In genomic region chr7:95886501-95887090, GRCh38 we compare ENCODE assay signal across 10 cellular contexts.
A peak's percentile ranks its signal among the peaks of the same experiment; 100 is the strongest.
DNase-seq lines count a peak whose midpoint lies in the region; ATAC-seq, FAIRE-seq and TF ChIP-seq lines count a peak whose summit lies in the region.
"Had no signal": no experiment of that assay in that cellular context is flagged by ENCODE, and none has a peak within 500 bp of the region (broad histone marks: within the 10 kb centered on the region; RNA-seq: fewer than 3 reads in every experiment).

No MANE protein-coding gene starts in this region.

- H3K9ac ChIP-seq in endothelial cell of umbilical vein (replicated peaks; ENCODE audit: extremely low read depth, insufficient read depth, low read length) = peak overlapping the region; percentile 76

- POLR2A ChIA-PET in endothelial cell of umbilical vein (lab: Charles Lee) = no interaction called here

- DNase-seq in SIG-M5 treated with dmso at 0.1 percent for 504 hours (lab: John Stamatoyannopoulos, UW; ENCODE audit: unreplicated experiment) = peak; percentile 32
- DNase-seq in SIG-M5 (lab: John Stamatoyannopoulos, UW) = no peak
- peak; percentile 88 for DNase-seq in NCI-H748 (lab: John Stamatoyannopoulos, UW; ENCODE audit: unreplicated experiment)
- DNase-seq in endothelial cell of umbilical vein (ENCODE audit: low read depth, low spot score) = peak; percentile 96
- DNase-seq in renal cortical epithelial cell (ENCODE audit: low read depth) = peak; percentile 26
- no peak for DNase-seq in AG08395 (ENCODE audit: low spot score)
- DNase-seq in hypothalamus (lab: John Stamatoyannopoulos, UW) = no peak

- peak; percentile 97 for FAIRE-seq in endothelial cell of umbilical vein (lab: Jason Lieb, UNC)
- FAIRE-seq: endometrium had no signal

- peak overlapping the region in 1 of 3 experiments; percentile 7 for H3K4me3 ChIP-seq in endothelial cell of umbilical vein (replicated peaks in 1 of 3; ENCODE audit: insufficient read depth in 1 of 3, low read depth in 1 of 3, low read length in 3 of 3)

- BruUV-seq in endothelial cell of umbilical vein (replicated peaks; lab: Mats Ljungman, UMichigan) = no TSS peak

- H4K20me1 ChIP-seq in endothelial cell of umbilical vein (replicated peaks; ENCODE audit: control insufficient read depth, extremely low read depth, insufficient read depth, low read length) = no peaks in the 10 kb centered on the region

- H3K4me1 ChIP-seq in endothelial cell of umbilical vein (ENCODE audit: control insufficient read depth, extremely low read depth, insufficient read depth, low read length) = peaks cover 17% of the 10 kb centered on the region

- no peaks in the 10 kb centered on the region for H3K79me2 ChIP-seq in endothelial cell of umbilical vein (ENCODE audit: control insufficient read depth, insufficient read depth, low read length)

- H3K4me2 ChIP-seq in endothelial cell of umbilical vein (ENCODE audit: insufficient read depth, low read length) = peak overlapping the region; percentile 19

- H3K36me3 ChIP-seq in endothelial cell of umbilical vein (ENCODE audit: control insufficient read depth in 2 of 2, extremely low read depth in 1 of 2, insufficient read depth in 2 of 2, low read length in 2 of 2) = no peaks in the 10 kb centered on the region

- no peak for TF ChIP-seq POLR2A in endothelial cell of umbilical vein (IDR thresholded peaks at IDR 0.05; ENCODE audit: low read depth, low read length)

- peak overlapping the region; percentile 20 for H2AFZ ChIP-seq in endothelial cell of umbilical vein (ENCODE audit: low read depth, low read length)

- no peaks in the 10 kb centered on the region for H3K9me3 ChIP-seq in endothelial cell of umbilical vein (replicated peaks; ENCODE audit: control insufficient read depth, insufficient read depth, low read length)

- TF ChIP-seq CTCF in endothelial cell of umbilical vein (IDR thresholded peaks at IDR 0.05; ENCODE audit: extremely low read depth in 1 of 2, insufficient read depth in 1 of 2, low read depth in 1 of 2, low read length in 2 of 2) = no peak

- H3K9me1 ChIP-seq in endothelial cell of umbilical vein (replicated peaks; ENCODE audit: control insufficient read depth, extremely low read depth, insufficient read depth, low read length) = no peaks in the 10 kb centered on the region

- CTCF ChIA-PET in endothelial cell of umbilical vein (lab: Charles Lee) = interaction anchor here (0.6 to 4.3 kb wide), 7 partner anchors 11 to 375 kb away, joined by 3 to 26 read pairs (median 3); no protein-coding TSS in a partner anchor

- dilution Hi-C loops in endothelial cell of umbilical vein (cut with MboI; ENCODE audit: extremely low pct_ligation_motif_present, low sequenced_read_pairs) = no loop called here

- no peaks in the 10 kb centered on the region for H3K27me3 ChIP-seq in endothelial cell of umbilical vein (ENCODE audit: control insufficient read depth in 2 of 2, insufficient read depth in 2 of 2, low read length in 2 of 2)

- intact Hi-C loops in endothelial cell of umbilical vein (cut with micrococcal nuclease) = loop anchor here (1.0 to 2.0 kb wide), 5 partner anchors 11 to 502 kb away; no protein-coding TSS in a partner anchor

- no peak for ATAC-seq in GM18502 (IDR thresholded peaks at IDR 0.05; ENCODE audit: poor library complexity, unreplicated experiment)
- ATAC-seq: SK-N-SH treated with all-trans-retinoic acid at 6 μM for 48 hours had no signal

- peak overlapping the region; percentile 73 for H3K27ac ChIP-seq in endothelial cell of umbilical vein (ENCODE audit: insufficient read depth, low read depth, low read length)

TF ChIP-seq in endothelial cell of umbilical vein, 7 proteins besides CTCF, POLR2A, EP300 and RAD21:
- no peak for TF ChIP-seq FOS (IDR thresholded peaks at IDR 0.05; ENCODE audit: borderline replicate concordance, insufficient read depth, low read length)
- peak; percentile 70 for TF ChIP-seq JUN (IDR thresholded peaks at IDR 0.05; ENCODE audit: borderline replicate concordance, insufficient read depth, insufficient read length, low read depth)

Comparison
In these comparisons a context has a peak if more than half of its experiments do, and no peak if none do; other contexts are left out.
1. DNase-seq: peak in SIG-M5 treated with dmso at 0.1 percent for 504 hours (single experiment), NCI-H748 (single experiment), endothelial cell of umbilical vein (single experiment) and renal cortical epithelial cell (single experiment); none in SIG-M5 (single experiment), AG08395 (single experiment) and hypothalamus (0 of 51).